ENCODE assay signal across 18 cellular contexts in the genomic region with DNA sequence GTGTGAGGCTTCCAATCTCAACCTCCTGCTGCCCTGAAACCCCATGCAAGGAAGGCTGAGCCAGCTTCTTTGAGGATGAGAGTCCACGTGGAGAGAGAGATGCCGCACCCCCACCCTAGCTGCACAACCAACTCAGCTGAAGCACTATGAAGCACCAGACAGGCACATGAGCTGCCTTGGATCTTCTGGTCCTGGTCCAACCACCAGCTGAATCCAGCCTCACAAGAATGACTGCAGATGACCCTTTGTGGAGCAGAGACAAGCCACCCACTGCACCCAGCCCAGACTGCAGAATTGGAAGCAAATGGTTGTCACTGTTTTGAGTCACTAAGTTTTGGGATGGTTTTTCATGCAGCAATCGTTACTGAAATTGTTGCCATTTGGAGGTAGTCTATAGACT.
"Had no signal": no experiment of that assay in that cellular context is flagged by ENCODE, and none has a peak within 500 bp of the region (broad histone marks: within the 10 kb centered on the region; RNA-seq: fewer than 3 reads in every experiment).

No MANE protein-coding gene starts in this region.

- DNase-seq: colonic mucosa; cortex of kidney; effector CD4-positive, alpha-beta T cell; effector memory CD4-positive, alpha-beta T cell; foreskin keratinocyte; heart left ventricle; hypothalamus; immature natural killer cell; left cardiac atrium; left lung; left ventricle myocardium superior; lower lobe of right lung; mesenchymal stem cell; mucosa of descending colon; naive B cell had no signal

- H3K4me3 ChIP-seq: colonic mucosa, esophagus muscularis mucosa, gastroesophageal sphincter, heart left ventricle, hepatocyte, left lung, lower lobe of right lung, mucosa of descending colon had no signal

- H3K27ac ChIP-seq: colonic mucosa, esophagus muscularis mucosa, foreskin keratinocyte, gastroesophageal sphincter, heart left ventricle, hepatocyte, left lung, lower lobe of right lung had no signal

- H3K27me3 ChIP-seq: colonic mucosa had no signal
